Comparison of ENCODE assay signal across 8 cellular contexts in the genomic region with DNA sequence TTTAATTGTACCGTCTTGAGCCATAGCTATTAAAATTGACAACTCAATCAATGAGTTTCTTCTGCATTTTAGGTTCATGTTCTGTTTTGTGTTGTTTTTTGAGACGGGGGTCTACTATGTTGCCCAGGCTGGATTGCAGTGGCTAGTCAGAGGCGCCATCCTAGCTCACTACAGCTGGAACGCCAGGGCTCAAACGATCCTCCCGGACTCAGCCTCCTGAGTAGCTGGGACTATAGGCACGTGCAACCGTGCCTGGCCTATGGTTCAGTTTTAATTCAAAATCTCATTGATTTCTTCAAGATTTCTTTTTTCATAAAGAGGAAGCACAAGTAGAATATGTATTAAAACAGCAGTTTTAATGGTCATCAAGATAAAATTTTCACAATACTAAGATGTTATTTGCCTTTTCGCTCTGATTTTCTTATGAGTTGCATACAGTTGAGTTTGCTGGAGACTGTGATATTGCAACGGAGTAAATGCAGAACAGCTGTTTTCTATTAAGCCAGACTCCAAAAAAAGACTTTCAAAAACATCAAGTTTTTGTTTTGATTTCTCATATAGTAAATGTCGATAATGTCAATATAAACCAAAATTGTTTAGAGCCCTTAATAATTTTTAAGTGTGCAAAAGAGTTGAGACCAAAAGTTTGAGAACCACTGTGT. TPM values are rescaled to one million over a fixed set of nuclear protein-coding genes. Genes with fewer than 3 reads are reported as not detected.
DNase-seq lines count a peak whose midpoint lies in the region; ATAC-seq, FAIRE-seq and TF ChIP-seq lines count a peak whose summit lies in the region.

No MANE protein-coding gene starts in this region.

- H2AFZ ChIP-seq in GM23248, result peak overlapping the region; percentile 99

- TF ChIP-seq RAD21 in A549 (conservative IDR thresholded peaks at IDR 0.05 in 1 of 2, IDR thresholded peaks at IDR 0.05 in 1 of 2), result no peak

- FAIRE-seq in A549 (lab: Jason Lieb, UNC), result no peak

- TF ChIP-seq EP300 in A549 (IDR thresholded peaks at IDR 0.05), result no peak

- DNase-seq in A549 (ENCODE audit: low read depth in 1 of 2, low spot score in 1 of 2), result no peak
- peak; percentile 47 for DNase-seq in GM23248
- no peak for DNase-seq in activated naive CD8-positive, alpha-beta T cell treated with anti-CD3 and anti-CD28 coated beads, Interleukin-2, amount 10 ng/mL, durations not matched to agents 7 days and 5 days
- DNase-seq in memory B cell (ENCODE audit: low spot score in 2 of 2), result no peak
- no peak for DNase-seq in SIG-M5 (lab: John Stamatoyannopoulos, UW)
- DNase-seq in occipital lobe (lab: John Stamatoyannopoulos, UW), result no peak

- CTCF ChIA-PET in A549 (lab: Yijun Ruan, JAX), result interaction anchor here (1.5 kb wide), 1 partner anchor 55 kb away, joined by 3 read pairs; no protein-coding TSS in a partner anchor

- in situ Hi-C loops in GM23248 (cut with MboI), result no loop called here

- H3K4me2 ChIP-seq in A549 (peak overlapping the region; percentile 98), GM23248 (ENCODE audit: unreplicated experiment) (peak overlapping the region; percentile 96)

- H3K4me1 ChIP-seq in A549 (peaks cover 15% of the 10 kb centered on the region; the same call in 2 of the 3 replicates), GM23248 (ENCODE audit: insufficient read depth) (peaks cover 27% of the 10 kb centered on the region)

- TF ChIP-seq POLR2A in A549 (IDR thresholded peaks at IDR 0.05; ENCODE audit: low read length), result no peak

- H3K36me3 ChIP-seq in GM23248 (ENCODE audit: low read depth), result no peaks in the 10 kb centered on the region

- H3K4me3 ChIP-seq in A549 (peak overlapping the region; percentile 93), GM23248 (peak overlapping the region; percentile 96)

- peaks cover 33% of the 10 kb centered on the region for H3K4me1 Mint-ChIP-seq in activated naive CD8-positive, alpha-beta T cell treated with anti-CD3 and anti-CD28 coated beads, Interleukin-2, amount 10 ng/mL, durations not matched to agents 7 days and 5 days
- H3K4me1 Mint-ChIP-seq in memory B cell, result peaks cover 30% of the 10 kb centered on the region

- peak overlapping the region; percentile 97 for H3K9ac ChIP-seq in GM23248

- H3K9me2 ChIP-seq in GM23248 (ENCODE audit: insufficient read depth), result no peaks in the 10 kb centered on the region

- H3K27me3 Mint-ChIP-seq in activated naive CD8-positive, alpha-beta T cell treated with anti-CD3 and anti-CD28 coated beads, Interleukin-2, amount 10 ng/mL, durations not matched to agents 7 days and 5 days, result no peaks in the 10 kb centered on the region
- H3K27me3 Mint-ChIP-seq in memory B cell, result no peaks in the 10 kb centered on the region

- no peaks in the 10 kb centered on the region for H4K20me1 ChIP-seq in GM23248 (ENCODE audit: insufficient read depth)

- TF ChIP-seq CTCF in A549 (IDR thresholded peaks at IDR 0.05), result no peak

- no peaks in the 10 kb centered on the region for H3F3A ChIP-seq in GM23248 (ENCODE audit: insufficient read depth)

- 69% methylated on average over 11 of the region's 11 CpGs for WGBS in A549 (ENCODE audit: missing lambda C conversion rate)
- 3 to 4% methylated on average over 11 of the region's 11 CpGs for WGBS in GM23248 (ENCODE audit: low coverage in 1 of 2, low lambda C conversion rate in 2 of 2, missing lambda C conversion rate in 2 of 2), 2 experiments

- no peaks in the 10 kb centered on the region for H3K9me3 Mint-ChIP-seq in activated naive CD8-positive, alpha-beta T cell treated with anti-CD3 and anti-CD28 coated beads, Interleukin-2, amount 10 ng/mL, durations not matched to agents 7 days and 5 days
- H3K9me3 Mint-ChIP-seq in memory B cell, result no peaks in the 10 kb centered on the region

- H3K79me2 ChIP-seq in GM23248 (ENCODE audit: insufficient read depth), result peaks cover 47% of the 10 kb centered on the region

- POLR2A ChIA-PET in A549 (lab: Yijun Ruan, JAX), result interaction anchor here (1.7 kb wide), 1 partner anchor 32 kb away, joined by 4 read pairs; no protein-coding TSS in a partner anchor
- POLR2A ChIA-PET in activated naive CD8-positive, alpha-beta T cell treated with anti-CD3 and anti-CD28 coated beads, Interleukin-2, amount 10 ng/mL, durations not matched to agents 7 days and 5 days (lab: Charles Lee), result interaction anchor here (0.7 to 1.8 kb wide), 6 partner anchors 10 to 32 kb away, joined by 3 to 5 read pairs (median 4); no protein-coding TSS in a partner anchor

- peaks cover 14% of the 10 kb centered on the region for H3K36me3 Mint-ChIP-seq in activated naive CD8-positive, alpha-beta T cell treated with anti-CD3 and anti-CD28 coated beads, Interleukin-2, amount 10 ng/mL, durations not matched to agents 7 days and 5 days
- peaks cover 16% of the 10 kb centered on the region for H3K36me3 Mint-ChIP-seq in memory B cell

- H3K27ac Mint-ChIP-seq in activated naive CD8-positive, alpha-beta T cell treated with anti-CD3 and anti-CD28 coated beads, Interleukin-2, amount 10 ng/mL, durations not matched to agents 7 days and 5 days, result peak overlapping the region; percentile 93
- peak overlapping the region; percentile 92 for H3K27ac Mint-ChIP-seq in memory B cell

- ATAC-seq in A549 (no peak), memory B cell (ENCODE audit: low read depth) (no peak), GM18520 (IDR thresholded peaks at IDR 0.05; ENCODE audit: unreplicated experiment) (no peak), GM19035 (IDR thresholded peaks at IDR 0.05; ENCODE audit: unreplicated experiment) (no peak)
- ATAC-seq in activated naive CD8-positive, alpha-beta T cell treated with anti-CD3 and anti-CD28 coated beads, Interleukin-2, amount 10 ng/mL, durations not matched to agents 7 days and 5 days (ENCODE audit: low read depth), result no peak

- H3K27ac ChIP-seq in A549 (peak overlapping the region; percentile 81 to 99; a peak in 4 of 6 replicates), GM23248 (no peak overlapping the region)

- peak overlapping the region; percentile 95 for H3K4me3 Mint-ChIP-seq in activated naive CD8-positive, alpha-beta T cell treated with anti-CD3 and anti-CD28 coated beads, Interleukin-2, amount 10 ng/mL, durations not matched to agents 7 days and 5 days
- peak overlapping the region; percentile 95 for H3K4me3 Mint-ChIP-seq in memory B cell

- H3K9me3 ChIP-seq in A549, result no peaks in the 10 kb centered on the region
- H3K9me3 ChIP-seq in GM23248 (ENCODE audit: low read depth), result no peaks in the 10 kb centered on the region

- no peaks in the 10 kb centered on the region for H3K27me3 ChIP-seq in GM23248 (replicated peaks; ENCODE audit: insufficient read depth)

TF ChIP-seq in A549, 52 proteins besides CTCF, POLR2A, EP300 and RAD21:
- TF ChIP-seq, protein P1, sequence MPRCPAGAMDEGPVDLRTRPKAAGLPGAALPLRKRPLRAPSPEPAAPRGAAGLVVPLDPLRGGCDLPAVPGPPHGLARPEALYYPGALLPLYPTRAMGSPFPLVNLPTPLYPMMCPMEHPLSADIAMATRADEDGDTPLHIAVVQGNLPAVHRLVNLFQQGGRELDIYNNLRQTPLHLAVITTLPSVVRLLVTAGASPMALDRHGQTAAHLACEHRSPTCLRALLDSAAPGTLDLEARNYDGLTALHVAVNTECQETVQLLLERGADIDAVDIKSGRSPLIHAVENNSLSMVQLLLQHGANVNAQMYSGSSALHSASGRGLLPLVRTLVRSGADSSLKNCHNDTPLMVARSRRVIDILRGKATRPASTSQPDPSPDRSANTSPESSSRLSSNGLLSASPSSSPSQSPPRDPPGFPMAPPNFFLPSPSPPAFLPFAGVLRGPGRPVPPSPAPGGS (IDR thresholded peaks at IDR 0.05), result no peak
- TF ChIP-seq, protein P2, sequence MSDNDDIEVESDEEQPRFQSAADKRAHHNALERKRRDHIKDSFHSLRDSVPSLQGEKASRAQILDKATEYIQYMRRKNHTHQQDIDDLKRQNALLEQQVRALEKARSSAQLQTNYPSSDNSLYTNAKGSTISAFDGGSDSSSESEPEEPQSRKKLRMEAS (IDR thresholded peaks at IDR 0.05), result no peak
- TF ChIP-seq, protein P3, sequence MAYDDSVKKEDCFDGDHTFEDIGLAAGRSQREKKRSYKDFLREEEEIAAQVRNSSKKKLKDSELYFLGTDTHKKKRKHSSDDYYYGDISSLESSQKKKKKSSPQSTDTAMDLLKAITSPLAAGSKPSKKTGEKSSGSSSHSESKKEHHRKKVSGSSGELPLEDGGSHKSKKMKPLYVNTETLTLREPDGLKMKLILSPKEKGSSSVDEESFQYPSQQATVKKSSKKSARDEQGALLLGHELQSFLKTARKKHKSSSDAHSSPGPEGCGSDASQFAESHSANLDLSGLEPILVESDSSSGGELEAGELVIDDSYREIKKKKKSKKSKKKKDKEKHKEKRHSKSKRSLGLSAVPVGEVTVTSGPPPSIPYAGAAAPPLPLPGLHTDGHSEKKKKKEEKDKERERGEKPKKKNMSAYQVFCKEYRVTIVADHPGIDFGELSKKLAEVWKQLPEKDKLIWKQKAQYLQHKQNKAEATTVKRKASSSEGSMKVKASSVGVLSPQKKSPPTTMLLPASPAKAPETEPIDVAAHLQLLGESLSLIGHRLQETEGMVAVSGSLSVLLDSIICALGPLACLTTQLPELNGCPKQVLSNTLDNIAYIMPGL (CRISPR knock-in tag; IDR thresholded peaks at IDR 0.05; ENCODE audit: borderline replicate concordance), result no peak

RNA-seq across cellular contexts. Expression of a gene that starts 1.1 kb away (rescaled TPM):
- 15.1 and 19.6 TPM in 2 replicates for polyA plus RNA-seq in A549 (2011; rRNA removed)
- polyA plus RNA-seq in A549 (2012; cell fraction: cytosol; rRNA removed), result 12.6 and 15.1 TPM in 2 replicates
- polyA plus RNA-seq in A549 (2012; cell fraction: nucleus; rRNA removed), result 15.1 and 28.4 TPM in 2 replicates
- polyA plus RNA-seq in A549 (2017; fragmentation: RNase III; extraction: RNeasy Plus Mini Kit Qiagen cat#74134 plus additional on column Dnase treatment), result 13.4 to 15.5 TPM (median 14.8 TPM) in 3 replicates
- 15.6 and 17.6 TPM in 2 replicates for polyA minus RNA-seq in A549 (2011; rRNA and poly(A)+ RNA removed)
- total RNA-seq in GM23248 (2014; rRNA removed; shearing (Covaris generic)), result 35.0 and 42.6 TPM in 2 replicates
- 39.2 and 40.5 TPM in 2 replicates for polyA plus RNA-seq in GM23248 (2016; fragmentation: Nextera tagmentation; extraction: Ambion mirVana)
- total RNA-seq in activated naive CD8-positive, alpha-beta T cell treated with anti-CD3 and anti-CD28 coated beads, Interleukin-2, amount 10 ng/mL, durations not matched to agents 7 days and 5 days, result 10 to 100 TPM; 26.5 to 27.1 TPM
- total RNA-seq in occipital lobe, result 15.4 TPM
